14 cellular contexts compared by ENCODE assay signal in the genomic region with DNA sequence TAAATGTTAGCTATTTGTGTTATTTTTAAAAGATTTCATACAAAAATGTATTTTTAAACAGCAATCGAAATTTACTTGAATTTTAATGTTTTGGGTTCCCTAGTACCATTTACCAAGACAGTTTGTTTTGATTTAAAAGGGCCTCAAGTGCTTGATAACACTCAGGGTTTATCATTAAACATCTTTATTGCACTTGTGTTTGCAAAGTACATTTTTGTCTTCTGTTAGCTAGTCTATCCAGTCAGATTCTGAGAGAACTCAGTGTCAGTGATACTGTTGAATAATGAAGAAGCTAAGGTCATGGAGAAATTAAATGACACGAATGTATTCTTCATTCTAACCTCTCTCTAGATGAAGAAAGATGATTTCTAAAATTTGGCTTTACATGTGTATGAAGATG. TPM values are rescaled to one million over a fixed set of nuclear protein-coding genes. Genes with fewer than 3 reads are reported as not detected.
DNase-seq lines count a peak whose midpoint lies in the region; FAIRE-seq and TF ChIP-seq lines count a peak whose summit lies in the region.
"Had no signal": no experiment of that assay in that cellular context is flagged by ENCODE, and none has a peak within 500 bp of the region (broad histone marks: within the 10 kb centered on the region; RNA-seq: fewer than 3 reads in every experiment).

No MANE protein-coding gene starts in this region.

- peaks cover 3% of the 10 kb centered on the region for H3K4me1 ChIP-seq in colonic mucosa

- DNase-seq in GM12892 (ENCODE audit: insufficient read length): no peak
- DNase-seq in colonic mucosa: no peak
- no peak for DNase-seq in NCI-H187 (lab: John Stamatoyannopoulos, UW)
- no peak for DNase-seq in AML-193 (lab: John Stamatoyannopoulos, UW)
- no peak for DNase-seq in activated CD4-positive, alpha-beta T cell treated with anti-CD3 and anti-CD28 coated beads for 1 hour
- DNase-seq: CD8-positive, alpha-beta T cell; COR-L47; DMS79; H7 had no signal

- peak; percentile 27 for FAIRE-seq in GM12892 (lab: Jason Lieb, UNC)
- FAIRE-seq: A549, GM12878 had no signal

- no peak overlapping the region for H3K4me3 Mint-ChIP-seq in nephron
- H3K4me3 Mint-ChIP-seq: CD14-positive monocyte; CD8-positive, alpha-beta T cell; GM23338 had no signal

- no peaks in the 10 kb centered on the region for H3K9me3 Mint-ChIP-seq in nephron
- H3K9me3 Mint-ChIP-seq: CD14-positive monocyte; CD8-positive, alpha-beta T cell; GM23338 had no signal

- H3K9ac ChIP-seq in colonic mucosa (ENCODE audit: low read depth in 2 of 2, low read length in 2 of 2): no peak overlapping the region

- H3K36me3 Mint-ChIP-seq in nephron (ENCODE audit: low read depth): no peaks in the 10 kb centered on the region
- H3K36me3 Mint-ChIP-seq: CD14-positive monocyte; CD8-positive, alpha-beta T cell had no signal

- no peaks in the 10 kb centered on the region for H3K36me3 ChIP-seq in colonic mucosa

- no peaks in the 10 kb centered on the region for H3K27me3 ChIP-seq in colonic mucosa

- peak overlapping the region; percentile 48 to 98 (median 96) for H3K27ac Mint-ChIP-seq in nephron
- H3K27ac Mint-ChIP-seq: CD8-positive, alpha-beta T cell had no signal

- no peak overlapping the region for H3K4me3 ChIP-seq in colonic mucosa
- H3K4me3 ChIP-seq: A549, GM12878, GM23338 had no signal

- no peaks in the 10 kb centered on the region for H3K27me3 Mint-ChIP-seq in nephron (ENCODE audit: low read depth)

- no peak for TF ChIP-seq POLR2A in GM12892 (IDR thresholded peaks at IDR 0.05; ENCODE audit: low read depth, low read length)

- TF ChIP-seq CTCF in colonic mucosa (IDR thresholded peaks at IDR 0.05) (no peak), nephron (IDR thresholded peaks at IDR 0.05; ENCODE audit: unreplicated experiment in 3 of 3) (no peak)

- intact Hi-C loops in colonic mucosa (cut with DNase I): no loop called here

- peak overlapping the region; percentile 53 for H3K27ac ChIP-seq in colonic mucosa
- H3K27ac ChIP-seq: A549 had no signal

- peaks cover 47% of the 10 kb centered on the region for H3K4me1 Mint-ChIP-seq in nephron

- H3K9me3 ChIP-seq in colonic mucosa: no peaks in the 10 kb centered on the region
- H3K9me3 ChIP-seq: A549 had no signal

RNA-seq across cellular contexts. Expression of gene SESN3, which starts 12.7 kb away (rescaled TPM):
- 2.6 TPM for polyA plus RNA-seq in GM12892 (2012; ENCODE audit: missing spikeins)
- total RNA-seq in colonic mucosa: 10 to 100 TPM; 14.7 to 21.2 TPM
